Comparison of ENCODE assay signal across 17 cellular contexts in genomic region chr4:78244691-78245485, GRCh38.
"Had no signal": no experiment of that assay in that cellular context is flagged by ENCODE, and none has a peak within 500 bp of the region (broad histone marks: within the 10 kb centered on the region; RNA-seq: fewer than 3 reads in every experiment).

No MANE protein-coding gene starts in this region.

- DNase-seq: activated CD4-positive, alpha-beta T cell treated with anti-CD3 and anti-CD28 coated beads, Interleukin-2, amount 50 U/mL, for 1 hour; activated CD8-positive, alpha-beta memory T cell treated with anti-CD3 and anti-CD28 coated beads for 24 hours; activated CD8-positive, alpha-beta memory T cell treated with anti-CD3 and anti-CD28 coated beads, Interleukin-2, amount 50 U/mL, for 48 hours; activated effector memory CD4-positive, alpha-beta T cell treated with Interleukin-2 at 50 U/mL for 16 hours; activated naive CD4-positive, alpha-beta T cell treated with anti-CD3 and anti-CD28 coated beads, Interleukin-2, amount 10 ng/mL, durations not matched to agents 7 days and 5 days; activated naive CD8-positive, alpha-beta T cell treated with anti-CD3 and anti-CD28 coated beads, Interleukin-2, amount 50 U/mL, for 24 hours; activated T-cell treated with anti-CD3 and anti-CD28 coated beads, Interleukin-2, amount 50 U/mL, for 48 hours; aorta; cerebellar nuclear complex; cortex of kidney; kidney glomerular epithelial cell; spleen; stimulated activated CD4-positive, alpha-beta T cell treated with anti-CD3 and anti-CD28 coated beads, Interleukin-4, amount 100 ng/mL, for 4 hours; T1000; testis had no signal

- H3K9ac ChIP-seq: parathyroid adenoma had no signal

- H3K4me1 ChIP-seq: esophagus muscularis mucosa, parathyroid adenoma, spleen, testis had no signal

- H3K79me2 ChIP-seq: parathyroid adenoma had no signal

- H3K4me3 ChIP-seq: esophagus muscularis mucosa, spleen, testis had no signal

- H3K36me3 ChIP-seq: esophagus muscularis mucosa, spleen had no signal

- H3K27me3 ChIP-seq: esophagus muscularis mucosa, spleen, testis had no signal

- H3K27ac ChIP-seq: esophagus muscularis mucosa, parathyroid adenoma, spleen, testis had no signal

- H3K9me3 ChIP-seq: esophagus muscularis mucosa, spleen, testis had no signal

- H2AFZ ChIP-seq: parathyroid adenoma had no signal
